1 cellular context compared by ENCODE assay signal in genomic region chr12:121009744-121010143, GRCh38.
TF ChIP-seq lines count a peak whose summit lies in the region.

No MANE protein-coding gene starts in this region.

TF ChIP-seq in WTC11, 78 proteins besides CTCF, POLR2A, EP300 and RAD21 (continued from another document):
- TF ChIP-seq STAT6 (CRISPR knock-in tag; conservative IDR thresholded peaks at IDR 0.05; ENCODE audit: low read depth) = no peak
TF ChIP-seq in WTC11: peak in this region for 1.
